17 cellular contexts compared by ENCODE assay signal in genomic region chr19:11931051-11931450, GRCh38. TPM values are rescaled to one million over a fixed set of nuclear protein-coding genes. Genes with fewer than 3 reads are reported as not detected.
DNase-seq lines count a peak whose midpoint lies in the region; TF ChIP-seq lines count a peak whose summit lies in the region.
"Had no signal": no experiment of that assay in that cellular context is flagged by ENCODE, and none has a peak within 500 bp of the region (broad histone marks: within the 10 kb centered on the region; RNA-seq: fewer than 3 reads in every experiment).

No MANE protein-coding gene starts in this region.

- H3K27me3 ChIP-seq in skeletal muscle satellite cell (ENCODE audit: control insufficient read depth, insufficient read depth, low read length): no peaks in the 10 kb centered on the region
- H3K27me3 ChIP-seq: breast epithelium had no signal

- H3K4me1 ChIP-seq in skeletal muscle satellite cell (ENCODE audit: control insufficient read depth, insufficient read depth, low read length): peaks cover 7% of the 10 kb centered on the region

- in situ Hi-C loops in KBM-7 (cut with MboI; ENCODE audit: low pct_unique_long_range_greater_than_20kb, low sequenced_read_pairs): no loop called here

- H3K4me3 ChIP-seq in foreskin fibroblast (ENCODE audit: low read depth in 1 of 2, low read length in 2 of 2): no peak overlapping the region
- H3K4me3 ChIP-seq in skeletal muscle satellite cell (ENCODE audit: low read length): no peak overlapping the region
- H3K4me3 ChIP-seq: breast epithelium, skin epidermis, thoracic aorta had no signal

- no peak overlapping the region for H3K9ac ChIP-seq in skeletal muscle satellite cell (ENCODE audit: low read depth, low read length)

- H3K4me2 ChIP-seq in skeletal muscle satellite cell (ENCODE audit: low read length): peak overlapping the region; percentile 28

- DNase-seq in EH (ENCODE audit: low read depth) (peak; percentile 56), RPMI7951 (ENCODE audit: low read depth) (peak; percentile 88), foreskin fibroblast (peak; percentile 13), KBM-7 (no peak), foreskin melanocyte (no peak)
- DNase-seq in stimulated activated CD4-positive, alpha-beta T cell treated with anti-CD3 and anti-CD28 coated beads, Interleukin-2, amount 100 ng/mL, for 48 hours: no peak
- DNase-seq: activated CD4-positive, alpha-beta memory T cell treated with anti-CD3 and anti-CD28 coated beads for 36 hours; activated T-cell treated with anti-CD3 and anti-CD28 coated beads, Interleukin-2, amount 50 U/mL, for 24 hours; AML-193; DMS153; H9; posterior cingulate gyrus; RPMI8226 had no signal

- TF ChIP-seq CTCF in foreskin fibroblast (IDR thresholded peaks at IDR 0.05; ENCODE audit: low read depth, low read length): no peak

- no peaks in the 10 kb centered on the region for H3K36me3 ChIP-seq in skeletal muscle satellite cell (ENCODE audit: insufficient read depth, low read length)
- H3K36me3 ChIP-seq: breast epithelium had no signal

- H3K9me3 ChIP-seq in skeletal muscle satellite cell (replicated peaks; ENCODE audit: low read length): no peaks in the 10 kb centered on the region

RNA-seq across cellular contexts. Expression of gene ZNF700, which starts 6.1 kb away (rescaled TPM):
- 10.4 and 13.5 TPM in 2 replicates for total RNA-seq in RPMI7951 (2014; rRNA removed; shearing (Covaris generic))
- 7.1 and 7.9 TPM in 2 replicates for total RNA-seq in skeletal muscle satellite cell (2012; rRNA removed)

RNA-seq across cellular contexts. Expression of gene ZNF763, which starts 33.8 kb away (rescaled TPM):
- 1.1 and 4.7 TPM in 2 replicates for total RNA-seq in RPMI7951 (2014; rRNA removed; shearing (Covaris generic))
- total RNA-seq in skeletal muscle satellite cell (2012; rRNA removed): 0.66 and 1.8 TPM in 2 replicates

RNA-seq across cellular contexts. Expression of gene ZNF69, which starts 43.5 kb away (rescaled TPM):
- 17.8 and 23.0 TPM in 2 replicates for total RNA-seq in RPMI7951 (2014; rRNA removed; shearing (Covaris generic))
- 0.87 and 2.0 TPM in 2 replicates for total RNA-seq in skeletal muscle satellite cell (2012; rRNA removed)

Comparison
In these comparisons a context has a peak if more than half of its experiments do, and no peak if none do; other contexts are left out.
1. DNase-seq: peak in EH (single experiment), RPMI7951 (single experiment) and foreskin fibroblast (2 of 2); none in KBM-7 (single experiment), foreskin melanocyte (single experiment) and stimulated activated CD4-positive, alpha-beta T cell treated with anti-CD3 and anti-CD28 coated beads, Interleukin-2, amount 100 ng/mL, for 48 hours (0 of 2).